13 cellular contexts compared by ENCODE assay signal in genomic region chr6:38212579-38212978, GRCh38.
A peak's percentile ranks its signal among the peaks of the same experiment; 100 is the strongest.
DNase-seq lines count a peak whose midpoint lies in the region; ATAC-seq and TF ChIP-seq lines count a peak whose summit lies in the region.
"Had no signal": no experiment of that assay in that cellular context is flagged by ENCODE, and none has a peak within 500 bp of the region (broad histone marks: within the 10 kb centered on the region; RNA-seq: fewer than 3 reads in every experiment).

No MANE protein-coding gene starts in this region.

- H4K5ac ChIP-seq in IMR-90 (ENCODE audit: low read depth, low read length), result no peak overlapping the region

- H3K4me2 ChIP-seq in IMR-90 (ENCODE audit: low read depth, low read length), result no peak overlapping the region

- no peak for TF ChIP-seq RAD21 in IMR-90 (IDR thresholded peaks at IDR 0.05; ENCODE audit: low read length)

- no peaks in the 10 kb centered on the region for H3K79me1 ChIP-seq in IMR-90 (ENCODE audit: low read depth in 1 of 2, low read length in 2 of 2)

- in situ Hi-C loops in IMR-90 (cut with MboI; ENCODE audit: low sequenced_read_pairs) (no loop called here), GM13976 (cut with MboI; ENCODE audit: low sequenced_read_pairs, unreplicated experiment) (no loop called here)

- peaks cover 5% of the 10 kb centered on the region for H3K4me1 ChIP-seq in IMR-90 (ENCODE audit: control insufficient read depth, insufficient read depth, low read length)

- H3K36me3 ChIP-seq in IMR-90 (ENCODE audit: control insufficient read depth, insufficient read depth, low read length), result no peaks in the 10 kb centered on the region

- H3K56ac ChIP-seq in IMR-90 (ENCODE audit: extremely low read depth, insufficient read depth, low read length), result no peak overlapping the region

- dilution Hi-C loops in IMR-90 (cut with HindIII; ENCODE audit: low sequenced_read_pairs, unreplicated experiment), result no loop called here

- no peak overlapping the region for H3K23ac ChIP-seq in IMR-90 (ENCODE audit: low read depth, low read length)

- no peak overlapping the region for H3K9ac ChIP-seq in IMR-90 (ENCODE audit: low read depth, low read length)

- no peak overlapping the region for H3K18ac ChIP-seq in IMR-90 (ENCODE audit: low read depth, low read length)

- H2AK9ac ChIP-seq in IMR-90 (replicated peaks; ENCODE audit: low read depth, low read length, poor library complexity), result no peak overlapping the region

- H3K9me1 ChIP-seq in IMR-90 (ENCODE audit: insufficient read depth, low read length), result peaks cover 3% of the 10 kb centered on the region; the same call in 1 of the 2 replicates

- H2AK5ac ChIP-seq in IMR-90 (ENCODE audit: low read depth, low read length), result no peak overlapping the region

- TF ChIP-seq POLR2A in IMR-90 (IDR thresholded peaks at IDR 0.05; ENCODE audit: low read depth, low read length), result no peak

- DNase-seq in IMR-90 (no peak), NCI-H510A treated with DMSO at 0.1 percent for 48 hours (lab: John Stamatoyannopoulos, UW) (peak; percentile 91), globus pallidus (ENCODE audit: low spot score) (peak; percentile 49), retina (peak; percentile 46), GM13976 (ENCODE audit: low spot score) (no peak), A172 (ENCODE audit: low spot score) (no peak)
- DNase-seq in activated T-cell treated with anti-CD3 and anti-CD28 coated beads, Interleukin-2, amount 50 U/mL, for 1 hour, result no peak
- DNase-seq: activated gamma-delta T cell treated with Interleukin-2 at 50 U/mL for 16 hours, DND-41, naive B cell, T-helper 9 cell had no signal

- WGBS in IMR-90 (ENCODE audit: extremely low coverage in 2 of 2, insufficient read length in 1 of 2), 2 experiments, result no CpG with 5 or more reads among the region's 5 CpGs

- no peak overlapping the region for H4K91ac ChIP-seq in IMR-90 (ENCODE audit: insufficient read depth, low read depth, low read length)

- no peaks in the 10 kb centered on the region for H3K9me3 ChIP-seq in IMR-90 (ENCODE audit: control insufficient read depth, insufficient read depth, low read length)

- no peak overlapping the region for H2BK20ac ChIP-seq in IMR-90 (ENCODE audit: low read depth, low read length)

- no peaks in the 10 kb centered on the region for H4K20me1 ChIP-seq in IMR-90 (ENCODE audit: insufficient read depth, low read length)

- POLR2A ChIA-PET in IMR-90 (lab: Charles Lee; ENCODE audit: unreplicated experiment), result no interaction called here

- H4K8ac ChIP-seq in IMR-90 (ENCODE audit: low read depth in 2 of 2, low read length in 2 of 2), result no peak overlapping the region

- no TSS peak for BruUV-seq in IMR-90 (replicated peaks; lab: Mats Ljungman, UMichigan)

- intact Hi-C loops in IMR-90 (cut with micrococcal nuclease), result no loop called here

- no peak overlapping the region for H3K14ac ChIP-seq in IMR-90 (replicated peaks; ENCODE audit: low read depth, low read length)

- H2BK5ac ChIP-seq in IMR-90 (ENCODE audit: low read depth, low read length, poor library complexity, severe bottlenecking), result no peak overlapping the region

- CTCF ChIA-PET in IMR-90 (lab: Yijun Ruan, JAX), result no interaction called here

- no peak overlapping the region for H3K4me3 ChIP-seq in IMR-90 (ENCODE audit: insufficient read depth, low read depth, low read length)

- no peak for TF ChIP-seq CTCF in IMR-90 (conservative IDR thresholded peaks at IDR 0.05; ENCODE audit: low read depth, low read length)
- TF ChIP-seq CTCF in GM13976 (IDR thresholded peaks at IDR 0.05; ENCODE audit: borderline replicate concordance, control extremely low read depth, extremely low read depth, insufficient read depth, missing control alignments), result no peak

- ATAC-seq in IMR-90 (ENCODE audit: low read depth), result peak; percentile 29
- no peak for ATAC-seq in GM18907 (IDR thresholded peaks at IDR 0.05; ENCODE audit: unreplicated experiment)
- ATAC-seq: esophagus mucosa had no signal

- no peak overlapping the region for H3K27ac ChIP-seq in IMR-90 (ENCODE audit: insufficient read depth, low read length)

- H3K27me3 ChIP-seq in IMR-90 (ENCODE audit: control insufficient read depth, insufficient read depth, low read length), result no peaks in the 10 kb centered on the region

- H3K4ac ChIP-seq in IMR-90 (ENCODE audit: low read depth, low read length), result no peak overlapping the region

- H2BK15ac ChIP-seq in IMR-90 (ENCODE audit: low read depth, low read length), result no peak overlapping the region

- no peak overlapping the region for H2AFZ ChIP-seq in IMR-90 (replicated peaks; ENCODE audit: low read length, poor library complexity)

- no peak overlapping the region for H2BK120ac ChIP-seq in IMR-90 (ENCODE audit: low read depth, low read length)

TF ChIP-seq in IMR-90, 13 proteins besides CTCF, POLR2A, EP300 and RAD21:
- TF ChIP-seq RFX5 (IDR thresholded peaks at IDR 0.05; ENCODE audit: low read depth, low read length), result no peak
- no peak for TF ChIP-seq BHLHE40 (IDR thresholded peaks at IDR 0.05; ENCODE audit: low read depth, low read length)

Comparison
In these comparisons a context has a peak if more than half of its experiments do, and no peak if none do; other contexts are left out.
1. DNase-seq: peak in NCI-H510A treated with DMSO at 0.1 percent for 48 hours (single experiment), globus pallidus (single experiment) and retina (single experiment); none in IMR-90 (single experiment), GM13976 (single experiment), activated T-cell treated with anti-CD3 and anti-CD28 coated beads, Interleukin-2, amount 50 U/mL, for 1 hour (single experiment) and A172 (single experiment).